In genomic region chr3:42014443-42014945, GRCh38 we compare ENCODE assay signal across 8 cellular contexts. TPM values are rescaled to one million over a fixed set of nuclear protein-coding genes. Genes with fewer than 3 reads are reported as not detected.
A peak's percentile ranks its signal among the peaks of the same experiment; 100 is the strongest.
DNase-seq lines count a peak whose midpoint lies in the region; ATAC-seq and TF ChIP-seq lines count a peak whose summit lies in the region.

No MANE protein-coding gene starts in this region.

- WGBS in heart left ventricle, 4 donors: 0 to 1% (median 1%) methylated on average over 12 of the region's 12 CpGs
- WGBS in psoas muscle, 3 donors: 0 to 1% (median 1%) methylated on average over 12 of the region's 12 CpGs

- no peak for TF ChIP-seq POLR2A in heart left ventricle (IDR thresholded peaks at IDR 0.05)

- DNase-seq in CD4-positive, alpha-beta memory T cell: no peak
- DNase-seq in HEK293T (ENCODE audit: extremely low spot score) (no peak), heart left ventricle (peak in 1 of 5 donors; percentile 36), psoas muscle (no peak), NCI-H2107 treated with DMSO at 0.1 percent for 48 hours (lab: John Stamatoyannopoulos, UW; ENCODE audit: unreplicated experiment) (no peak)
- DNase-seq in activated CD4-positive, alpha-beta memory T cell treated with anti-CD3 and anti-CD28 coated beads for 36 hours: peak; percentile 20

- CTCF ChIA-PET in CD4-positive, alpha-beta memory T cell (lab: Charles Lee; ENCODE audit: partially characterized antibody): interaction anchor here (0.8 to 3.1 kb wide), 4 partner anchors 12 to 84 kb away, joined by 3 to 16 read pairs (median 4); no protein-coding TSS in a partner anchor
- CTCF ChIA-PET in HEK293T (lab: Yijun Ruan, JAX): interaction anchor here (0.6 to 0.8 kb wide), 2 partner anchors 12 to 85 kb away, joined by 5 to 6 read pairs; no protein-coding TSS in a partner anchor
- CTCF ChIA-PET in activated CD4-positive, alpha-beta memory T cell treated with anti-CD3 and anti-CD28 coated beads for 36 hours (lab: Charles Lee): interaction anchor here (0.6 to 3.6 kb wide), 3 partner anchors 79 to 1679 kb away, joined by 4 to 26 read pairs (median 7); no protein-coding TSS in a partner anchor

- TF ChIP-seq CTCF in heart left ventricle (IDR thresholded peaks at IDR 0.05) (no peak), psoas muscle (IDR thresholded peaks at IDR 0.05) (no peak)

- peaks cover 0 to 2% (median 0%) of the 10 kb centered on the region in 8 donors for H3K9me3 Mint-ChIP-seq in CD4-positive, alpha-beta memory T cell
- H3K9me3 Mint-ChIP-seq in activated CD4-positive, alpha-beta memory T cell treated with anti-CD3 and anti-CD28 coated beads for 36 hours: no peaks in the 10 kb centered on the region

- peaks cover 24 to 54% (median 39%) of the 10 kb centered on the region in 4 donors for H3K4me1 Mint-ChIP-seq in CD4-positive, alpha-beta memory T cell
- H3K4me1 Mint-ChIP-seq in activated CD4-positive, alpha-beta memory T cell treated with anti-CD3 and anti-CD28 coated beads for 36 hours (ENCODE audit: low read depth): peaks cover 51% of the 10 kb centered on the region

- H3K4me3 Mint-ChIP-seq in CD4-positive, alpha-beta memory T cell: peak overlapping the region; percentile 85 to 97 (median 91)
- H3K4me3 Mint-ChIP-seq in activated CD4-positive, alpha-beta memory T cell treated with anti-CD3 and anti-CD28 coated beads for 36 hours: peak overlapping the region; percentile 88

- H3K4me1 ChIP-seq in CD4-positive, alpha-beta memory T cell (ENCODE audit: insufficient read depth, low read length): peaks cover 32% of the 10 kb centered on the region
- H3K4me1 ChIP-seq in heart left ventricle: peaks cover 3 to 63% (median 49%) of the 10 kb centered on the region in 12 donors
- peaks cover 30% of the 10 kb centered on the region for H3K4me1 ChIP-seq in psoas muscle

- intact Hi-C loops in CD4-positive, alpha-beta memory T cell (cut with micrococcal nuclease): loop anchor here (2.0 to 5.0 kb wide), 2 partner anchors 68 to 1562 kb away; no protein-coding TSS in a partner anchor
- intact Hi-C loops in activated CD4-positive, alpha-beta memory T cell treated with anti-CD3 and anti-CD28 coated beads for 36 hours (cut with micrococcal nuclease): loop anchor here (1.0 to 10.0 kb wide), 4 partner anchors 83 to 1560 kb away; partner anchors contain the start of gene RPL14
- intact Hi-C loops in heart left ventricle (cut with DNase I): loop anchor here (1.0 to 10.0 kb wide), 12 partner anchors 48 to 180 kb away; partner anchors contain the start of gene ULK4 (in 7 of the 10)
- intact Hi-C loops in psoas muscle (cut with DNase I): loop anchor here (5.0 to 10.0 kb wide), 3 partner anchors 52 to 180 kb away; partner anchors contain the start of gene ULK4 (in 2 of the 2)

- H3K27me3 Mint-ChIP-seq in CD4-positive, alpha-beta memory T cell: no peaks in the 10 kb centered on the region
- no peaks in the 10 kb centered on the region for H3K27me3 Mint-ChIP-seq in activated CD4-positive, alpha-beta memory T cell treated with anti-CD3 and anti-CD28 coated beads for 36 hours

- ATAC-seq in heart left ventricle (peak in 3 of 4 donors; percentile 26 to 44 (median 40)), psoas muscle (peak in 2 of 4 donors; percentile 35), HG03159 (IDR thresholded peaks at IDR 0.05; ENCODE audit: unreplicated experiment) (no peak), GM19023 (IDR thresholded peaks at IDR 0.05; ENCODE audit: unreplicated experiment) (no peak)

- H3K36me3 ChIP-seq in CD4-positive, alpha-beta memory T cell (ENCODE audit: insufficient read depth, low read length): no peaks in the 10 kb centered on the region
- H3K36me3 ChIP-seq in heart left ventricle (no peaks in the 10 kb centered on the region), psoas muscle (ENCODE audit: insufficient read depth in 1 of 2, low read depth in 1 of 2) (no peaks in the 10 kb centered on the region)

- peak overlapping the region; percentile 52 for H3K27ac ChIP-seq in CD4-positive, alpha-beta memory T cell (ENCODE audit: low read depth, low read length)
- H3K27ac ChIP-seq in heart left ventricle: peak overlapping the region; percentile 88 to 97 (median 94)
- peak overlapping the region; percentile 87 for H3K27ac ChIP-seq in psoas muscle

- peak overlapping the region; percentile 68 to 95 (median 91) for H3K27ac Mint-ChIP-seq in CD4-positive, alpha-beta memory T cell
- H3K27ac Mint-ChIP-seq in activated CD4-positive, alpha-beta memory T cell treated with anti-CD3 and anti-CD28 coated beads for 36 hours: peak overlapping the region; percentile 61

- H3K27me3 ChIP-seq in CD4-positive, alpha-beta memory T cell (ENCODE audit: insufficient read depth, low read length): no peaks in the 10 kb centered on the region
- H3K27me3 ChIP-seq in heart left ventricle (no peaks in the 10 kb centered on the region), psoas muscle (ENCODE audit: insufficient read depth in 3 of 3, low read length in 2 of 3) (no peaks in the 10 kb centered on the region)

- H3K9me3 ChIP-seq in CD4-positive, alpha-beta memory T cell (ENCODE audit: control insufficient read depth in 1 of 2, low read length in 2 of 2): no peaks in the 10 kb centered on the region
- H3K9me3 ChIP-seq in heart left ventricle (no peaks in the 10 kb centered on the region), psoas muscle (no peaks in the 10 kb centered on the region)

- peak overlapping the region; percentile 46 to 67 for H3K4me3 ChIP-seq in CD4-positive, alpha-beta memory T cell (ENCODE audit: low read length in 2 of 2)
- H3K4me3 ChIP-seq in heart left ventricle (peak overlapping the region; percentile 75 to 99 (median 93)), psoas muscle (peak overlapping the region; percentile 95)

- peaks cover 0 to 9% of the 10 kb centered on the region in 2 donors for H3K36me3 Mint-ChIP-seq in CD4-positive, alpha-beta memory T cell
- peaks cover 5% of the 10 kb centered on the region for H3K36me3 Mint-ChIP-seq in activated CD4-positive, alpha-beta memory T cell treated with anti-CD3 and anti-CD28 coated beads for 36 hours

- POLR2A ChIA-PET in CD4-positive, alpha-beta memory T cell (lab: Charles Lee; ENCODE audit: partially characterized antibody): interaction anchor here (0.7 to 2.3 kb wide), 9 partner anchors 10 to 1706 kb away, joined by 3 to 15 read pairs (median 4); partner anchors contain the start of genes CTNNB1 and ULK4
- POLR2A ChIA-PET in HEK293T (lab: Yijun Ruan, JAX): interaction anchor here (1.5 kb wide), 1 partner anchor 57 kb away, joined by 4 read pairs; no protein-coding TSS in a partner anchor
- POLR2A ChIA-PET in activated CD4-positive, alpha-beta memory T cell treated with anti-CD3 and anti-CD28 coated beads for 36 hours (lab: Charles Lee): interaction anchor here (0.9 to 1.9 kb wide), 6 partner anchors 12 to 80 kb away, joined by 3 to 8 read pairs (median 4); partner anchors contain the start of gene ULK4

TF ChIP-seq in HEK293T, 16 proteins besides CTCF, POLR2A, EP300 and RAD21:
- TF ChIP-seq ELF4 (IDR thresholded peaks at IDR 0.05) (no peak), L3MBTL2 (conservative IDR thresholded peaks at IDR 0.05) (no peak), LEF1 (IDR thresholded peaks at IDR 0.05; ENCODE audit: borderline replicate concordance) (no peak), ZNF384 (IDR thresholded peaks at IDR 0.05) (peak; percentile 89)

RNA-seq across cellular contexts. Expression of gene ULK4, which starts 52.6 kb away (rescaled TPM):
- total RNA-seq in CD4-positive, alpha-beta memory T cell: 10 to 100 TPM; 27.4 to 29.1 TPM
- 10 to 100 TPM in 1 of 2 donors, 1 to 10 TPM in 1; 6.3 to 11.0 TPM for polyA plus RNA-seq in CD4-positive, alpha-beta memory T cell
- total RNA-seq in activated CD4-positive, alpha-beta memory T cell treated with anti-CD3 and anti-CD28 coated beads for 36 hours: 10 to 100 TPM in 1 of 2 experiments, 1 to 10 TPM in 1; 9.5 to 10.8 TPM
- total RNA-seq in heart left ventricle: 1 to 10 TPM; 1.8 to 6.1 (median 3.7) TPM
- 1 to 10 TPM in 1 of 2 donors, under 1 TPM in 1; 0.91 to 1.6 TPM for polyA plus RNA-seq in heart left ventricle
- 1 to 10 TPM in 2 of 4 donors, under 1 TPM in 2; 0.86 to 3.2 (median 0.99) TPM for total RNA-seq in psoas muscle
- 1 to 10 TPM in 2 of 3 donors, under 1 TPM in 1; 0.61 to 1.1 (median 1.0) TPM for polyA plus RNA-seq in psoas muscle

Comparison
In these comparisons a context has a peak if more than half of its experiments do, and no peak if none do; other contexts are left out.
1. ATAC-seq: peak in heart left ventricle (3 of 4); none in HG03159 (single experiment) and GM19023 (single experiment).
2. Peak in every context shown above with its lines, with median percentiles within 50 percentile points of each other: H3K27ac ChIP-seq and H3K4me3 ChIP-seq.